8 cellular contexts compared by ENCODE assay signal in the genomic region with DNA sequence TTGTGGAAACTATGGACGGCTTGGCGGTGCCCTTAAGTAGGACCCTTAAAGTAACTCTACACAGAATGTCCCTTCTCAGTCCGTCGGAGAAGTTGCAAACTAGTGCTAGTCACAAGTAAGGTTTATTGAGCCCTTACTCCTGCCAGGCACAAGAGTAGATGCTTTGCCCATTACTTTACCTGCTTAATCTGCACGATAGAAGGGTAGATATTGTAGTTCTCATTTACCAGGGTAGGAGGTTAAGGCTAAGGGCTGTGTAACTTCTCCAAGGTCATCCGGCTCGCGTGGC. TPM values are rescaled to one million over a fixed set of nuclear protein-coding genes. Genes with fewer than 3 reads are reported as not detected.
DNase-seq lines count a peak whose midpoint lies in the region; ATAC-seq and TF ChIP-seq lines count a peak whose summit lies in the region.

No MANE protein-coding gene starts in this region.

- H3K4me3 Mint-ChIP-seq in IgD-negative memory B cell (peak overlapping the region; percentile 81 to 95 (median 89)), natural killer cell (peak overlapping the region; percentile 82)

- TF ChIP-seq CTCF in DOHH2 (IDR thresholded peaks at IDR 0.05; ENCODE audit: low read depth, low read length, poor library complexity, severe bottlenecking) (no peak), coronary artery (IDR thresholded peaks at IDR 0.05) (no peak), natural killer cell (IDR thresholded peaks at IDR 0.05) (no peak)

- H3K27me3 Mint-ChIP-seq in IgD-negative memory B cell (peaks cover 33% of the 10 kb centered on the region), natural killer cell (ENCODE audit: low read depth in 2 of 2) (peaks cover 27 to 59% of the 10 kb centered on the region in 2 donors)

- no peaks in the 10 kb centered on the region for H3F3A ChIP-seq in DOHH2 (ENCODE audit: control insufficient read depth, insufficient read depth)

- no peaks in the 10 kb centered on the region for H4K20me1 ChIP-seq in DOHH2 (ENCODE audit: control insufficient read depth, insufficient read depth, low read depth, low read length)

- H3K36me3 ChIP-seq in DOHH2 (ENCODE audit: control insufficient read depth, low read length) = no peaks in the 10 kb centered on the region

- H3K9me3 Mint-ChIP-seq in IgD-negative memory B cell (peaks cover 0 to 2% (median 0%) of the 10 kb centered on the region in 3 donors), natural killer cell (no peaks in the 10 kb centered on the region)

- peak overlapping the region; percentile 82 for H3K4me3 ChIP-seq in DOHH2 (ENCODE audit: low read length)
- H3K4me3 ChIP-seq in coronary artery = peak overlapping the region; percentile 80

- H3K27ac ChIP-seq in DOHH2 (ENCODE audit: low read depth, low read length) (no peak overlapping the region), coronary artery (peak overlapping the region; percentile 53 to 67)

- H3K27ac Mint-ChIP-seq in IgD-negative memory B cell (no peak overlapping the region), natural killer cell (no peak overlapping the region)

- H3K36me3 Mint-ChIP-seq in IgD-negative memory B cell = no peaks in the 10 kb centered on the region
- H3K36me3 Mint-ChIP-seq in natural killer cell = no peaks in the 10 kb centered on the region

- no peaks in the 10 kb centered on the region for H3K79me2 ChIP-seq in DOHH2 (ENCODE audit: control insufficient read depth, low read length)

- H3K27me3 ChIP-seq in DOHH2 (ENCODE audit: control insufficient read depth, low read length) = peaks cover 49% of the 10 kb centered on the region

- peaks cover 9% of the 10 kb centered on the region for H3K4me1 ChIP-seq in DOHH2 (ENCODE audit: control insufficient read depth, low read length)

- intact Hi-C loops in natural killer cell (cut with micrococcal nuclease) = no loop called here

- no peaks in the 10 kb centered on the region for H3K9me3 ChIP-seq in DOHH2 (ENCODE audit: control insufficient read depth, insufficient read depth, low read length)

- peak in 1 of 3 donors; percentile 6 for ATAC-seq in natural killer cell
- ATAC-seq in HG03457 (IDR thresholded peaks at IDR 0.05; ENCODE audit: unreplicated experiment) = no peak
- no peak for ATAC-seq in HG02970 (IDR thresholded peaks at IDR 0.05; ENCODE audit: low FRiP score, unreplicated experiment)

- no peaks in the 10 kb centered on the region for H3K9me2 ChIP-seq in DOHH2 (replicated peaks; ENCODE audit: control insufficient read depth, low read length)

- no peak for DNase-seq in coronary artery (ENCODE audit: low spot score)
- no peak for DNase-seq in natural killer cell
- no peak for DNase-seq in DMS153 (lab: John Stamatoyannopoulos, UW)
- no peak for DNase-seq in kidney tubule cell (ENCODE audit: low spot score)

- H3K4me1 Mint-ChIP-seq in IgD-negative memory B cell = peaks cover 0 to 11% (median 11%) of the 10 kb centered on the region in 3 donors
- peaks cover 14 to 17% of the 10 kb centered on the region in 2 donors for H3K4me1 Mint-ChIP-seq in natural killer cell

- H3K4me2 ChIP-seq in DOHH2 (ENCODE audit: low read length) = peak overlapping the region; percentile 96

RNA-seq across cellular contexts. Expression of gene ARMH4, which starts 0.5 kb away (rescaled TPM):
- polyA plus RNA-seq in IgD-negative memory B cell = 0.50 TPM
- under 1 TPM in 1 of 3 donors, not detected in 2; 0.32 TPM for total RNA-seq in natural killer cell

RNA-seq across cellular contexts. Expression of gene ACTR10, which starts 47.4 kb away (rescaled TPM):
- polyA plus RNA-seq in IgD-negative memory B cell = 49.9 TPM
- 10 to 100 TPM; 58.0 to 61.0 (median 60.7) TPM for total RNA-seq in natural killer cell
